14 cellular contexts compared by ENCODE assay signal in the genomic region with DNA sequence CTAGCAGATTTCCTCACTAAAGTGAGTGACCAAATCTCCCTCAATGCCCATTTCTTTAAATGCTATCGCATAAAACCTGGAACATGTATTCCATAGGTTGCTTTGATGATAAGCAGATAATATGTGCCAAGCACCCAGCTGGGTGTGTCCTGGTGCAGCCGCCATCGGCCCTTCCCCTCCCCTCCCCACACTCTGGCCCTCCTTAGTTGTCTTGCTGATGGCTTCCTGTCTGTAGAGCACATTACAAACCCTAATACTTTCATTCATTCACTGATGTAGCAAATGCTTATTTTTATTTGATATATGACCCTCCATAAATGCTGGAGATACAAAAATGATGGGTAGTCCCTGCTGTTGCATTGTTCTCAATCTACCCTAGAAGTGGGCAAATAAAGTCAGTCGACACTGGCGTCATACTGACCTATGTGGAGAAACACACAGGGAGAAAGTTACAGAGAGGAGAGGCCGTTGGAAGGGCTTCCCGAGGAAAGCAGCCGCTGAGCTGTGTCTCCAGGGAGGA. TPM values are rescaled to one million over a fixed set of nuclear protein-coding genes. Genes with fewer than 3 reads are reported as not detected.
DNase-seq lines count a peak whose midpoint lies in the region; ATAC-seq, FAIRE-seq and TF ChIP-seq lines count a peak whose summit lies in the region.
"Had no signal": no experiment of that assay in that cellular context is flagged by ENCODE, and none has a peak within 500 bp of the region (broad histone marks: within the 10 kb centered on the region; RNA-seq: fewer than 3 reads in every experiment).

No MANE protein-coding gene starts in this region.

- H2AFZ ChIP-seq in HepG2 (ENCODE audit: low read length): no peak overlapping the region

- no peaks in the 10 kb centered on the region for H3K36me3 ChIP-seq in CD8-positive, alpha-beta memory T cell (ENCODE audit: insufficient read depth, low read length)
- no peaks in the 10 kb centered on the region for H3K36me3 ChIP-seq in HepG2 (replicated peaks in 1 of 2; ENCODE audit: control insufficient read depth in 1 of 2, insufficient read depth in 2 of 2, low read length in 2 of 2)
- H3K36me3 ChIP-seq: adrenal gland had no signal

- in situ Hi-C loops in HepG2 (cut with HindIII; ENCODE audit: extremely low pct_ligation_motif_present, low pct_unique_long_range_greater_than_20kb): loop anchor here (25.0 kb wide), 1 partner anchor 591 kb away; no protein-coding TSS in a partner anchor

- intact Hi-C loops in activated CD8-positive, alpha-beta T cell treated with anti-CD3 and anti-CD28 coated beads for 36 hours (cut with micrococcal nuclease): loop anchor here (10.0 kb wide), 1 partner anchor 593 kb away; no protein-coding TSS in a partner anchor
- intact Hi-C loops in HepG2 (cut with micrococcal nuclease; ENCODE audit: unreplicated experiment): no loop called here

- no peak for TF ChIP-seq RAD21 in HepG2 (CRISPR knock-in tag; IDR thresholded peaks at IDR 0.05)

- H3K27me3 ChIP-seq in CD8-positive, alpha-beta memory T cell (ENCODE audit: insufficient read depth, low read length, poor library complexity, severe bottlenecking): no peaks in the 10 kb centered on the region
- peaks cover 0 to 15% of the 10 kb centered on the region in 2 experiments; a peak in 2 of 5 replicates for H3K27me3 ChIP-seq in HepG2 (ENCODE audit: control insufficient read depth in 1 of 2, insufficient read depth in 2 of 2, low read length in 2 of 2)

- peaks cover 69 to 76% (median 73%) of the 10 kb centered on the region in 3 donors for H3K4me1 Mint-ChIP-seq in CD8-positive, alpha-beta memory T cell
- H3K4me1 Mint-ChIP-seq in activated CD8-positive, alpha-beta T cell treated with anti-CD3 and anti-CD28 coated beads for 36 hours (ENCODE audit: low read depth): peaks cover 72% of the 10 kb centered on the region
- H3K4me1 Mint-ChIP-seq in naive B cell: peaks cover 45 to 67% (median 52%) of the 10 kb centered on the region in 3 donors

- H3K4me1 ChIP-seq in CD8-positive, alpha-beta memory T cell (ENCODE audit: insufficient read depth, low read length): peaks cover 75% of the 10 kb centered on the region
- H3K4me1 ChIP-seq in HepG2 (ENCODE audit: insufficient read depth, low read length): no peaks in the 10 kb centered on the region
- H3K4me1 ChIP-seq: adrenal gland had no signal

- H3K27ac Mint-ChIP-seq in CD8-positive, alpha-beta memory T cell: peak overlapping the region; percentile 58 to 93 (median 82)
- peak overlapping the region; percentile 57 for H3K27ac Mint-ChIP-seq in activated CD8-positive, alpha-beta T cell treated with anti-CD3 and anti-CD28 coated beads for 36 hours
- H3K27ac Mint-ChIP-seq in naive B cell: peak overlapping the region in 5 of 6 donors; percentile 3 to 92 (median 40)

- peak overlapping the region; percentile 33 for H3K4me3 ChIP-seq in CD8-positive, alpha-beta memory T cell (ENCODE audit: low read length)
- no peak overlapping the region for H3K4me3 ChIP-seq in HepG2 (replicated peaks in 1 of 3; ENCODE audit: insufficient read depth in 1 of 3, low read depth in 2 of 3, low read length in 3 of 3)
- H3K4me3 ChIP-seq: adrenal gland had no signal

- TF ChIP-seq CTCF in activated CD8-positive, alpha-beta T cell treated with anti-CD3 and anti-CD28 coated beads for 36 hours (IDR thresholded peaks at IDR 0.05): no peak
- no peak for TF ChIP-seq CTCF in HepG2 (CRISPR knock-in tag; IDR thresholded peaks at IDR 0.05)

- H3K79me2 ChIP-seq in HepG2 (ENCODE audit: insufficient read depth, low read length): no peaks in the 10 kb centered on the region

- H4K20me1 ChIP-seq in HepG2 (ENCODE audit: insufficient read depth, low read length): no peaks in the 10 kb centered on the region

- no peak overlapping the region for H3K4me2 ChIP-seq in HepG2 (ENCODE audit: low read depth, low read length)
- H3K4me2 ChIP-seq: SK-N-SH had no signal

- no peaks in the 10 kb centered on the region for H3K36me3 Mint-ChIP-seq in CD8-positive, alpha-beta memory T cell
- H3K36me3 Mint-ChIP-seq in activated CD8-positive, alpha-beta T cell treated with anti-CD3 and anti-CD28 coated beads for 36 hours (ENCODE audit: low read depth): no peaks in the 10 kb centered on the region
- H3K36me3 Mint-ChIP-seq in naive B cell: no peaks in the 10 kb centered on the region

- no peaks in the 10 kb centered on the region for H3K9me3 ChIP-seq in CD8-positive, alpha-beta memory T cell (ENCODE audit: low read length)
- no peaks in the 10 kb centered on the region for H3K9me3 ChIP-seq in HepG2 (ENCODE audit: low read length)
- H3K9me3 ChIP-seq: adrenal gland, SK-N-SH had no signal

- POLR2A ChIA-PET in CD8-positive, alpha-beta memory T cell (lab: Charles Lee): interaction anchor here (2.2 kb wide), 1 partner anchor 19 kb away, joined by 6 read pairs; no protein-coding TSS in a partner anchor
- POLR2A ChIA-PET in activated CD8-positive, alpha-beta T cell treated with anti-CD3 and anti-CD28 coated beads for 36 hours (lab: Charles Lee): no interaction called here
- POLR2A ChIA-PET in HepG2 (lab: Yijun Ruan, JAX): no interaction called here

- H3K27me3 Mint-ChIP-seq in CD8-positive, alpha-beta memory T cell: peaks cover 6 to 8% of the 10 kb centered on the region in 2 donors
- H3K27me3 Mint-ChIP-seq in activated CD8-positive, alpha-beta T cell treated with anti-CD3 and anti-CD28 coated beads for 36 hours: peaks cover 2% of the 10 kb centered on the region
- H3K27me3 Mint-ChIP-seq in naive B cell: peaks cover 16 to 20% (median 17%) of the 10 kb centered on the region in 3 donors

- CTCF ChIA-PET in CD8-positive, alpha-beta memory T cell (lab: Charles Lee): interaction anchor here (0.8 to 8.8 kb wide), 3 partner anchors 9 to 580 kb away, joined by 3 to 115 read pairs (median 15); no protein-coding TSS in a partner anchor
- CTCF ChIA-PET in activated CD8-positive, alpha-beta T cell treated with anti-CD3 and anti-CD28 coated beads for 36 hours (lab: Charles Lee): interaction anchor here (1.0 to 5.2 kb wide), 7 partner anchors 8 to 138 kb away, joined by 3 to 40 read pairs (median 12); no protein-coding TSS in a partner anchor
- CTCF ChIA-PET in HepG2 (lab: Yijun Ruan, JAX; ENCODE audit: low intra/inter-chr PET ratio, low total read pairs): no interaction called here

- peak overlapping the region; percentile 62 to 89 (median 82) for H3K4me3 Mint-ChIP-seq in CD8-positive, alpha-beta memory T cell
- peak overlapping the region; percentile 59 for H3K4me3 Mint-ChIP-seq in activated CD8-positive, alpha-beta T cell treated with anti-CD3 and anti-CD28 coated beads for 36 hours
- H3K4me3 Mint-ChIP-seq in naive B cell: peak overlapping the region; percentile 63 to 92 (median 81)

- peak overlapping the region; percentile 47 for H3K27ac ChIP-seq in CD8-positive, alpha-beta memory T cell (ENCODE audit: low read depth, low read length)
- no peak overlapping the region for H3K27ac ChIP-seq in HepG2 (ENCODE audit: extremely low read length, insufficient read depth, low read length)
- H3K27ac ChIP-seq: adrenal gland, C4-2B had no signal

- DNase-seq in CD8-positive, alpha-beta memory T cell: no peak
- DNase-seq in activated CD8-positive, alpha-beta T cell treated with anti-CD3 and anti-CD28 coated beads for 36 hours: no peak
- DNase-seq in naive B cell: no peak
- DNase-seq in HepG2 (ENCODE audit: low spot score): no peak
- no peak for DNase-seq in DMS114 treated with DMSO at 0.1 percent for 48 hours (lab: John Stamatoyannopoulos, UW; ENCODE audit: unreplicated experiment)
- DNase-seq: NCI-H1105, NCI-H2227 treated with DMSO at 0.1 percent for 48 hours, SK-N-SH had no signal

- H3K9ac ChIP-seq in HepG2 (ENCODE audit: insufficient read depth, low read depth, low read length): no peak overlapping the region
- H3K9ac ChIP-seq: SK-N-SH had no signal

- TF ChIP-seq EP300 in HepG2 (IDR thresholded peaks at IDR 0.05; ENCODE audit: low read depth in 2 of 2, low read length in 2 of 2) (no peak), HepG2 (CRISPR knock-in tag; IDR thresholded peaks at IDR 0.05; ENCODE audit: borderline replicate concordance) (no peak)

- peak; percentile 7 for ATAC-seq in HG02759 (IDR thresholded peaks at IDR 0.05; ENCODE audit: unreplicated experiment)
- no peak for ATAC-seq in activated CD8-positive, alpha-beta T cell treated with anti-CD3 and anti-CD28 coated beads for 36 hours
- ATAC-seq in naive B cell (ENCODE audit: low read depth in 2 of 2): peak; percentile 22 to 29
- no peak for ATAC-seq in HG03520 (IDR thresholded peaks at IDR 0.05; ENCODE audit: unreplicated experiment)
- ATAC-seq in HepG2: no peak
- no peak for ATAC-seq in HG03469 (IDR thresholded peaks at IDR 0.05; ENCODE audit: unreplicated experiment)

- no peak for FAIRE-seq in HepG2 (lab: Jason Lieb, UNC)
- FAIRE-seq: colon had no signal

- no peak for TF ChIP-seq POLR2A in HepG2 (IDR thresholded peaks at IDR 0.05; ENCODE audit: insufficient read depth in 1 of 2, low read depth in 2 of 2, low read length in 2 of 2)

- 11% methylated on average over 8 of the region's 8 CpGs for WGBS in HepG2 (ENCODE audit: low lambda C conversion rate)

- H3K9me3 Mint-ChIP-seq in CD8-positive, alpha-beta memory T cell: no peaks in the 10 kb centered on the region
- no peaks in the 10 kb centered on the region for H3K9me3 Mint-ChIP-seq in activated CD8-positive, alpha-beta T cell treated with anti-CD3 and anti-CD28 coated beads for 36 hours
- peaks cover 0 to 3% (median 0%) of the 10 kb centered on the region in 7 donors for H3K9me3 Mint-ChIP-seq in naive B cell

- BruUV-seq in HepG2 (replicated peaks; lab: Mats Ljungman, UMichigan): no TSS peak

RNA-seq across cellular contexts. Expression of a gene that starts 26.2 kb away (rescaled TPM):
- total RNA-seq in CD8-positive, alpha-beta memory T cell: not detected
- 1.9 TPM for polyA plus RNA-seq in CD8-positive, alpha-beta memory T cell
- not detected for total RNA-seq in activated CD8-positive, alpha-beta T cell treated with anti-CD3 and anti-CD28 coated beads for 36 hours
- not detected for polyA plus RNA-seq in naive B cell (ENCODE audit: low read depth in 6 of 6)
- not detected in 2 replicates for total RNA-seq in HepG2 (2016; rRNA removed; fragmentation: Illumina TruSeq; extraction: Trizol)
- total RNA-seq in HepG2 (2016; cell fraction: cytosol; rRNA removed; fragmentation: Illumina TruSeq; extraction: Trizol; ENCODE audit: low read depth): not detected in 2 replicates
- total RNA-seq in HepG2 (2016; cell fraction: insoluble cytoplasmic fraction; rRNA removed; fragmentation: Illumina TruSeq; extraction: Trizol): not detected in 2 replicates
- total RNA-seq in HepG2 (2016; cell fraction: membrane; rRNA removed; fragmentation: Illumina TruSeq; extraction: Trizol): not detected in 2 replicates
- not detected in 2 replicates for total RNA-seq in HepG2 (2016; cell fraction: nucleus; rRNA removed; fragmentation: Illumina TruSeq; extraction: Trizol)
- polyA plus RNA-seq in HepG2 (2011; rRNA removed): not detected in 2 replicates
- polyA plus RNA-seq in HepG2 (2011; cell fraction: cytosol; rRNA removed): not detected in 2 replicates
- polyA plus RNA-seq in HepG2 (2011; cell fraction: nucleus; rRNA removed): not detected in 2 replicates
- not detected in 2 replicates for polyA plus RNA-seq in HepG2 (2012)
- polyA plus RNA-seq in HepG2 (2016; cell fraction: cytosol; fragmentation: Illumina TruSeq; extraction: Trizol; ENCODE audit: low read depth): not detected in 2 replicates
- not detected in 2 replicates for polyA plus RNA-seq in HepG2 (2016; cell fraction: insoluble cytoplasmic fraction; fragmentation: Illumina TruSeq; extraction: Trizol; ENCODE audit: low read depth)
- polyA plus RNA-seq in HepG2 (2016; cell fraction: membrane; fragmentation: Illumina TruSeq; extraction: Trizol; ENCODE audit: low read depth): not detected in 2 replicates
- not detected in 2 replicates for polyA plus RNA-seq in HepG2 (2016; cell fraction: nucleus; fragmentation: Illumina TruSeq; extraction: Trizol; ENCODE audit: insufficient read depth, low read depth)
- not detected in 2 replicates for polyA minus RNA-seq in HepG2 (2011; rRNA and poly(A)+ RNA removed; ENCODE audit: low replicate concordance)
- not detected in 2 replicates for polyA minus RNA-seq in HepG2 (2011; cell fraction: cytosol; rRNA and poly(A)+ RNA removed)
- polyA minus RNA-seq in HepG2 (2011; cell fraction: nucleus; rRNA and poly(A)+ RNA removed): not detected in 2 replicates

Comparison
In these comparisons a context has a peak if more than half of its experiments do, and no peak if none do; other contexts are left out.
1. ATAC-seq: peak in HG02759 (single experiment) and naive B cell (2 of 2); none in activated CD8-positive, alpha-beta T cell treated with anti-CD3 and anti-CD28 coated beads for 36 hours (single experiment), HG03520 (single experiment), HepG2 (single experiment) and HG03469 (single experiment).
2. Peak in every context shown above with its lines, with median percentiles within 50 percentile points of each other: H3K27ac Mint-ChIP-seq and H3K4me3 Mint-ChIP-seq.